ENCODE assay signal across 7 cellular contexts in the genomic region with DNA sequence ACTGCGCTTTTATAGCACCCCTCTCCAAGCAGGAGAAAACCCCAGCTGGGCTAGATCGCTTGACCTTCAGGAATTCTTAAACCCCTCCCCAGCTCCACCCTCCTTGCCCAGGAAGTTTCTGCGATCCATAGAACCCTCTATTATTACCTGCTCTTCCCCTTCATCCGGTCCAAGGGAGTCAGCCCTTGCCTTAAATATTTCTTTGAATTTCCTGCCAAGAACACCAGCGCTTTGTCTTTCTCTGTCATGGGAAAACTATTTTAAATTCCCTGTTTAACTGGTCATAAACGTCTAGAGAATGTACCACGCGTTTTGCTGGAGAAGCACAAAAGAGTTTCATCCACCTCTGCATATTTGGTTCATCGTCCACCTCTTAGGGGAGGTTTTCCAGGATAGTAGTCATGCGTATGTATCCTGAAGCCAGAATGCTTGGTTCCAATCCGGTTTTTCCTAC. TPM values are rescaled to one million over a fixed set of nuclear protein-coding genes. Genes with fewer than 3 reads are reported as not detected.
DNase-seq lines count a peak whose midpoint lies in the region; ATAC-seq and TF ChIP-seq lines count a peak whose summit lies in the region.

No MANE protein-coding gene starts in this region.

- no peak for TF ChIP-seq POLR2A in tibial nerve (IDR thresholded peaks at IDR 0.05)

- peaks cover 44% of the 10 kb centered on the region for H3K27me3 Mint-ChIP-seq in brain

- H3K4me3 ChIP-seq in HL-60 (replicated peaks; ENCODE audit: insufficient read depth, low read length) (peak overlapping the region; percentile 93), tibial nerve (peak overlapping the region; percentile 85 to 97 (median 89))

- in situ Hi-C loops in KBM-7 (cut with MboI; ENCODE audit: low pct_unique_long_range_greater_than_20kb, low sequenced_read_pairs) = no loop called here

- TF ChIP-seq CTCF in HL-60 (IDR thresholded peaks at IDR 0.05; ENCODE audit: insufficient read depth, low read length) (no peak), brain (conservative IDR thresholded peaks at IDR 0.05) (no peak), tibial nerve (IDR thresholded peaks at IDR 0.05) (no peak)

- H3K4me1 Mint-ChIP-seq in brain = peaks cover 34% of the 10 kb centered on the region

- H3K9me3 Mint-ChIP-seq in brain = peaks cover 0 to 14% (median 8%) of the 10 kb centered on the region in 5 experiments

- H3K27me3 ChIP-seq in HL-60 (ENCODE audit: insufficient read depth, poor library complexity, severe bottlenecking) (no peaks in the 10 kb centered on the region), tibial nerve (no peaks in the 10 kb centered on the region)

- H3K4me1 ChIP-seq in tibial nerve = peaks cover 0 to 26% (median 11%) of the 10 kb centered on the region in 4 donors

- DNase-seq in HL-60 (ENCODE audit: low read depth in 1 of 2, low spot score in 1 of 2) = no peak
- DNase-seq in left lobe of liver (ENCODE audit: low spot score) = no peak
- no peak for DNase-seq in tibial nerve (ENCODE audit: low spot score in 2 of 2)
- DNase-seq in NCI-H748 treated with DMSO at 0.1 percent for 48 hours (lab: John Stamatoyannopoulos, UW) = no peak
- DNase-seq in KBM-7 = no peak

- peaks cover 0 to 14% (median 0%) of the 10 kb centered on the region in 4 donors for H3K9me3 ChIP-seq in tibial nerve

- H3K4me3 Mint-ChIP-seq in brain = peak overlapping the region; percentile 97 to 99 (median 98)

- no peak for TF ChIP-seq EP300 in tibial nerve (IDR thresholded peaks at IDR 0.05)

- peak overlapping the region; percentile 45 to 99 (median 94) for H3K27ac Mint-ChIP-seq in brain

- H3K36me3 ChIP-seq in tibial nerve = no peaks in the 10 kb centered on the region

- H3K36me3 Mint-ChIP-seq in brain = peaks cover 4% of the 10 kb centered on the region

- H3K27ac ChIP-seq in HL-60 (replicated peaks) (peak overlapping the region; percentile 90), tibial nerve (peak overlapping the region in 3 of 4 donors; percentile 88 to 95 (median 90))

- ATAC-seq in GM18867 (IDR thresholded peaks at IDR 0.05; ENCODE audit: unreplicated experiment) (peak; percentile 13), left lobe of liver (peak; percentile 9)

- WGBS in tibial nerve, 2 donors = 15 to 21% methylated on average over 11 of the region's 11 CpGs

RNA-seq across cellular contexts. Expression of a gene that starts 0.5 kb away (rescaled TPM):
- 2.6 TPM for polyA plus RNA-seq in brain (ENCODE audit: insufficient read depth, low read depth, low replicate concordance)
- total RNA-seq in left lobe of liver (6.2 TPM), tibial nerve (10 to 100 TPM in 3 of 4 donors, 1 to 10 TPM in 1; 9.9 to 17.7 (median 13.8) TPM)

RNA-seq across cellular contexts. Expression of a gene that starts 57.2 kb away (rescaled TPM):
- not detected for polyA plus RNA-seq in brain (ENCODE audit: insufficient read depth, low read depth, low replicate concordance)
- total RNA-seq in left lobe of liver (1.2 TPM), tibial nerve (under 1 TPM; 0.22 to 0.60 (median 0.41) TPM)
